In genomic region chr12:22082190-22082701, GRCh38 we compare ENCODE assay signal across 24 cellular contexts. TPM values are rescaled to one million over a fixed set of nuclear protein-coding genes. Genes with fewer than 3 reads are reported as not detected.
DNase-seq lines count a peak whose midpoint lies in the region; ATAC-seq, FAIRE-seq and TF ChIP-seq lines count a peak whose summit lies in the region.
"Had no signal": no experiment of that assay in that cellular context is flagged by ENCODE, and none has a peak within 500 bp of the region (broad histone marks: within the 10 kb centered on the region; RNA-seq: fewer than 3 reads in every experiment).

No MANE protein-coding gene starts in this region.

- H3K36me3 ChIP-seq in K562 (ENCODE audit: control insufficient read depth, insufficient read depth, low read length) (no peaks in the 10 kb centered on the region; the same call in 2 of the 3 replicates), upper lobe of right lung (no peaks in the 10 kb centered on the region), tibial nerve (no peaks in the 10 kb centered on the region)
- H3K36me3 ChIP-seq: lower lobe of right lung had no signal

- no peaks in the 10 kb centered on the region for H3K9me1 ChIP-seq in K562 (ENCODE audit: control insufficient read depth, insufficient read depth, low read length)

- H3K4me1 ChIP-seq in K562 (replicated peaks in 1 of 2; ENCODE audit: control insufficient read depth in 2 of 2, insufficient read depth in 2 of 2, low read length in 2 of 2): peaks cover 0 to 11% of the 10 kb centered on the region in 2 experiments; a peak in 3 of 5 replicates
- H3K4me1 ChIP-seq in upper lobe of right lung: no peaks in the 10 kb centered on the region
- no peaks in the 10 kb centered on the region for H3K4me1 ChIP-seq in tibial nerve
- H3K4me1 ChIP-seq: lower lobe of right lung had no signal

- no peaks in the 10 kb centered on the region for H4K20me1 ChIP-seq in K562 (replicated peaks; ENCODE audit: control insufficient read depth, insufficient read depth, low read length)

- POLR2A ChIA-PET in K562 (lab: Yijun Ruan, JAX): interaction anchor here (0.8 kb wide), 1 partner anchor 965 kb away, joined by 5 read pairs; no protein-coding TSS in a partner anchor

- H3K4me3 ChIP-seq in K562 (peak overlapping the region; percentile 34), upper lobe of right lung (no peak overlapping the region), tibial nerve (no peak overlapping the region)
- H3K4me3 ChIP-seq: lower lobe of right lung had no signal

- H3K27me3 ChIP-seq in K562 (ENCODE audit: control insufficient read depth in 2 of 2, insufficient read depth in 2 of 2, low read length in 2 of 2) (no peaks in the 10 kb centered on the region), upper lobe of right lung (no peaks in the 10 kb centered on the region), tibial nerve (no peaks in the 10 kb centered on the region)

- ATAC-seq in K562: peak; percentile 98
- peak; percentile 50 for ATAC-seq in upper lobe of right lung
- ATAC-seq: lower lobe of right lung; sciatic nerve; stimulated activated memory B cell treated with anti-CD40 and anti-IgM and Interleukin-4, amounts not matched to agents 10 μg/mL and 1 μg/mL and 100 μg/mL, for 72 hours had no signal

- H3K27ac ChIP-seq in K562 (ENCODE audit: extremely low read depth, low read depth, low read length) (peak overlapping the region; percentile 87), upper lobe of right lung (peak overlapping the region; percentile 45), tibial nerve (no peak overlapping the region)
- H3K27ac ChIP-seq: lower lobe of right lung, VCaP had no signal

- CTCF ChIA-PET in K562 (lab: Yijun Ruan, JAX; ENCODE audit: low intra/inter-chr PET ratio): no interaction called here

- H3K9me3 ChIP-seq in K562 (replicated peaks; ENCODE audit: control insufficient read depth, insufficient read depth, low read depth, low read length) (no peaks in the 10 kb centered on the region), upper lobe of right lung (no peaks in the 10 kb centered on the region), tibial nerve (no peaks in the 10 kb centered on the region)
- H3K9me3 ChIP-seq: lower lobe of right lung had no signal

- TF ChIP-seq CTCF in K562 (IDR thresholded peaks at IDR 0.05 in 2 of 3, conservative IDR thresholded peaks at IDR 0.05 in 1 of 3; ENCODE audit: insufficient read depth in 2 of 3, low read depth in 1 of 3, low read length in 3 of 3) (no peak), upper lobe of right lung (IDR thresholded peaks at IDR 0.05) (no peak), tibial nerve (IDR thresholded peaks at IDR 0.05) (no peak)

- peak; percentile 60 for DNase-seq in NCI-H146 (lab: John Stamatoyannopoulos, UW)
- no peak for DNase-seq in NCI-H146 treated with DMSO at 0.1 percent for 48 hours (lab: John Stamatoyannopoulos, UW; ENCODE audit: unreplicated experiment)
- DNase-seq in K562 (ENCODE audit: extremely low read depth in 1 of 4, low spot score in 3 of 4): peak; percentile 10 to 86 (median 41)
- peak; percentile 75 for DNase-seq in left kidney (ENCODE audit: low read depth, low spot score)
- DNase-seq in upper lobe of right lung: no peak
- DNase-seq in KG1 (lab: John Stamatoyannopoulos, UW): no peak
- DNase-seq in stimulated activated CD4-positive, alpha-beta T cell treated with anti-CD3 and anti-CD28 coated beads, Interleukin-1b, Interleukin-23, amount 100 ng/mL, for 48 hours: no peak
- DNase-seq in tibial nerve (ENCODE audit: low spot score in 2 of 2): no peak
- DNase-seq: 8988T; activated CD4-positive, alpha-beta T cell treated with anti-CD3 and anti-CD28 coated beads for 48 hours; activated gamma-delta T cell treated with Interleukin-2 at 50 U/mL for 16 hours; activated T-cell treated with anti-CD3 and anti-CD28 coated beads, Interleukin-2, amount 50 U/mL, for 1 hour; central memory CD4-positive, alpha-beta T cell; lower lobe of right lung; NCI-H1048; NCI-H2029; NCI-H2227 treated with DMSO at 0.1 percent for 48 hours; stimulated activated CD4-positive, alpha-beta T cell treated with anti-CD3 and anti-CD28 coated beads, Interleukin-4, amount 100 ng/mL, for 4 hours; substantia nigra had no signal

- no TSS peak for BruUV-seq in K562 (replicated peaks; lab: Mats Ljungman, UMichigan)

- in situ Hi-C loops in K562 (cut with MboI): loop anchor here (5.0 kb wide), 1 partner anchor 360 kb away; no protein-coding TSS in a partner anchor

- FAIRE-seq in K562 (lab: Jason Lieb, UNC): peak; percentile 98
- FAIRE-seq: GM18507, keratinocyte had no signal

- H3K4me2 ChIP-seq in K562 (ENCODE audit: insufficient read depth, low read length): peak overlapping the region; percentile 81

- no peak; a peak in 1 of 4 replicates for TF ChIP-seq RAD21 in K562 (CRISPR knock-in tag; conservative IDR thresholded peaks at IDR 0.05 in 1 of 2, IDR thresholded peaks at IDR 0.05 in 1 of 2)

- peak overlapping the region; percentile 78 to 85; a peak in 3 of 4 replicates for H3K9ac ChIP-seq in K562 (ENCODE audit: insufficient read depth in 1 of 2, low read depth in 2 of 2, low read length in 2 of 2)

- peak overlapping the region; percentile 95 for H2AFZ ChIP-seq in K562 (ENCODE audit: low read depth, low read length)

- TF ChIP-seq POLR2A in K562 (conservative IDR thresholded peaks at IDR 0.05): peak; percentile 58
- no peak for TF ChIP-seq POLR2A in tibial nerve (IDR thresholded peaks at IDR 0.05)

- H3K79me2 ChIP-seq in K562 (ENCODE audit: control insufficient read depth, insufficient read depth, low read length): no peaks in the 10 kb centered on the region

- intact Hi-C loops in K562 (cut with micrococcal nuclease) (loop anchor here (2.0 to 10.0 kb wide), 3 partner anchors 33 to 253 kb away; partner anchors contain the start of gene ST8SIA1), upper lobe of right lung (cut with DNase I) (no loop called here)

- no peak; the same call in 1 of the 2 replicates for TF ChIP-seq EP300 in K562 (IDR thresholded peaks at IDR 0.05; ENCODE audit: low read length)
- TF ChIP-seq EP300 in tibial nerve (IDR thresholded peaks at IDR 0.05): no peak

- 3% methylated on average over 10 of the region's 10 CpGs for WGBS in K562 (ENCODE audit: insufficient coverage, low coverage, missing lambda C conversion rate)
- 81 to 84% methylated on average over 10 of the region's 10 CpGs for WGBS in tibial nerve, 2 donors

TF ChIP-seq in K562, 482 proteins besides CTCF, POLR2A, EP300 and RAD21 (continues in another document):
- TF ChIP-seq EP400 (IDR thresholded peaks at IDR 0.05) (peak; percentile 42; the same call in 1 of the 2 replicates), SAP30 (IDR thresholded peaks at IDR 0.05; ENCODE audit: borderline replicate concordance, insufficient read depth, low read depth, low read length, poor library complexity, severe bottlenecking) (no peak), PHTF2 (CRISPR knock-in tag; IDR thresholded peaks at IDR 0.05) (no peak), ZNF124 (CRISPR knock-in tag; IDR thresholded peaks at IDR 0.05) (no peak), ZNF140 (CRISPR knock-in tag; IDR thresholded peaks at IDR 0.05) (no peak), POLR3A (IDR thresholded peaks at IDR 0.05; ENCODE audit: borderline replicate concordance, extremely low read depth, insufficient read depth, insufficient read length) (no peak), TAF9B (IDR thresholded peaks at IDR 0.05; ENCODE audit: partially characterized antibody) (peak; percentile 66), NFIC (IDR thresholded peaks at IDR 0.05) (0 out of 2 replicates have a peak, but pooled peaks have one; percentile 27)
- TF ChIP-seq, protein P1, sequence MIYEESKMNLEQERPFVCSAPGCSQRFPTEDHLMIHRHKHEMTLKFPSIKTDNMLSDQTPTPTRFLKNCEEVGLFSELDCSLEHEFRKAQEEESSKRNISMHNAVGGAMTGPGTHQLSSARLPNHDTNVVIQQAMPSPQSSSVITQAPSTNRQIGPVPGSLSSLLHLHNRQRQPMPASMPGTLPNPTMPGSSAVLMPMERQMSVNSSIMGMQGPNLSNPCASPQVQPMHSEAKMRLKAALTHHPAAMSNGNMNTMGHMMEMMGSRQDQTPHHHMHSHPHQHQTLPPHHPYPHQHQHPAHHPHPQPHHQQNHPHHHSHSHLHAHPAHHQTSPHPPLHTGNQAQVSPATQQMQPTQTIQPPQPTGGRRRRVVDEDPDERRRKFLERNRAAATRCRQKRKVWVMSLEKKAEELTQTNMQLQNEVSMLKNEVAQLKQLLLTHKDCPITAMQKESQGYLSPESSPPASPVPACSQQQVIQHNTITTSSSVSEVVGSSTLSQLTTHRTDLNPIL (CRISPR knock-in tag; IDR thresholded peaks at IDR 0.05): no peak

RNA-seq across cellular contexts. Expression of gene CMAS, which starts 36.2 kb away (rescaled TPM):
- 13.8 and 49.6 TPM in 2 replicates for total RNA-seq in K562 (2011; cell fraction: chromatin; rRNA removed; ENCODE audit: low replicate concordance)
- 9.2 and 10.9 TPM in 2 replicates for total RNA-seq in K562 (2011; cell fraction: nucleolus; rRNA removed)
- 19.1 and 21.8 TPM in 2 replicates for total RNA-seq in K562 (2011; cell fraction: nucleoplasm; rRNA removed)
- 65.3 and 66.4 TPM in 2 replicates for total RNA-seq in K562 (2014; rRNA removed)
- 74.5 and 82.5 TPM in 2 replicates for total RNA-seq in K562 (2014; rRNA removed; fragmentation: Illumina TruSeq; extraction: Trizol)
- total RNA-seq in K562 (2015; rRNA removed; fragmentation: Illumina TruSeq; extraction: Trizol): 48.3 and 49.4 TPM in 2 replicates
- 73.3 and 74.1 TPM in 2 replicates for total RNA-seq in K562 (2021)
- polyA plus RNA-seq in K562 (2011; rRNA removed): 56.3 and 84.6 TPM in 2 replicates
- polyA plus RNA-seq in K562 (2011; cell fraction: cytosol; rRNA removed): 13.5 and 17.5 TPM in 2 replicates
- 11.9 and 16.0 TPM in 2 replicates for polyA plus RNA-seq in K562 (2011; cell fraction: nucleus; rRNA removed)
- 51.0 and 59.8 TPM in 2 replicates for polyA plus RNA-seq in K562 (2012)
- 58.4 and 64.8 TPM in 2 replicates for polyA plus RNA-seq in K562 (2014; fragmentation: Illumina TruSeq; extraction: Trizol)
- 10 to 100 TPM; 29.7 to 32.0 TPM for polyA plus RNA-seq in K562 (2014; fragmentation: Nextera tagmentation; extraction: Ambion mirVana)
- polyA plus RNA-seq in K562 (2014; rRNA removed): 92.2 and 108 TPM in 2 replicates
- polyA minus RNA-seq in K562 (2011; rRNA and poly(A)+ RNA removed): 39.0 and 55.8 TPM in 2 replicates
- polyA minus RNA-seq in K562 (2011; cell fraction: cytosol; rRNA and poly(A)+ RNA removed): 17.4 and 24.0 TPM in 2 replicates
- polyA minus RNA-seq in K562 (2011; cell fraction: nucleus; rRNA and poly(A)+ RNA removed): 12.3 and 20.1 TPM in 2 replicates
- 29.4 TPM for total RNA-seq in upper lobe of right lung
- 10 to 100 TPM; 16.3 to 33.4 (median 21.5) TPM for total RNA-seq in tibial nerve

Comparison
In these comparisons a context has a peak if more than half of its experiments do, and no peak if none do; other contexts are left out.
1. DNase-seq: peak in NCI-H146 (single experiment), K562 (4 of 4) and left kidney (single experiment); none in NCI-H146 treated with DMSO at 0.1 percent for 48 hours (single experiment), upper lobe of right lung (single experiment), KG1 (single experiment), stimulated activated CD4-positive, alpha-beta T cell treated with anti-CD3 and anti-CD28 coated beads, Interleukin-1b, Interleukin-23, amount 100 ng/mL, for 48 hours (single experiment) and tibial nerve (0 of 2).
2. H3K27ac ChIP-seq: peak in K562 (single experiment) and upper lobe of right lung (single experiment); none in tibial nerve (0 of 4).